In the genomic region with DNA sequence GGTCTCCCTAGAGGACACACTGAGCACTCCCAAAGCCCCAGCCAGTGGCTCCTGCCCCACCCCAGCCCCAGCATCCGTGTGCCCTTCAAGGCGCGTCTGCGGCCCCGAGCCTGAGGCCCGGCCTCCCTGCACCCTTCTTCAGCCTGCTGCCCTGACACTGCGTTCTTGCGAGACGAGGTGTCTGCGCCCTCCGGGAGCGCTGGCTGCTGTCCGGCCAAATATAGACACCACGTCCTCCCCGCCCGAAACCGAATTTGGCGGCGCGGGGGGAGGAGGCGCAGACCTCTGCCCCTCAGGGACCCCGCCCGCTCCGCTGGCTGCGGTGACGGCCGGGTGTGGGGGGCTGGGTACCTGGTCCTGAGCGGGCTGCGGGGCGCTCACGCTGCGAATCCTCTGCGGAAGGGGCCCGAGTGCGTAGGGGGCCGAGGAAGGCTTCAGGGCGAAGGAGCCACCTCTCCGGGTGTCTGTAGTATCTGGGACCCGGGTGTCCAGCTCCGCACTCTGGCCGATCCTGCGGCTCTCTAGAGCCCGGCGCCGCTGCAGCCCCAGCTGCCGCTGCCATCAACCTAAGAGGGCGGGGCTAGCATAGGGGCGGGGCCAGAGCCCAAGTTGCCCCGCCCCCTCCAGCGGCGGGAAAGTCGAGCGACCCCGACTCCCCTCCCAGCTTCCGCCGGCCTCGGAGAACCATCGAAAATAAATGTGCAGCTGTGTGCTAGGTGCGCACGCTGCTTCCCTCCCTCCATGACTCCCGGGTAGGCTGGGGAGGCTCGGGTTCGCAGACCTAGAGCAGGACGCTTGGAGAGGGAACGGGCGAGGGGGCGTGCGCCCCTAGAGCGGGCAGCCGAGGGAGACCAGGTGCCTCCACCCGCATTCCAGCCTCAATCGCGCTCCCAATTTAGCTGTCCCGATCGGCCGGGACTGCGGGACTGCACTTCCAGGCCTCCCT, we compare ENCODE assay signal across 1 cellular context.
A peak's percentile ranks its signal among the peaks of the same experiment; 100 is the strongest.
TF ChIP-seq lines count a peak whose summit lies in the region.

A gene (minus strand): TSS at position 576 of the 946 bp plus-strand sequence. CDS start 1,491 bp downstream, outside the sequence.

TF ChIP-seq in K562, 482 proteins besides CTCF, POLR2A, EP300 and RAD21 (continued from another document and continues in another):
- TF ChIP-seq, protein P1, sequence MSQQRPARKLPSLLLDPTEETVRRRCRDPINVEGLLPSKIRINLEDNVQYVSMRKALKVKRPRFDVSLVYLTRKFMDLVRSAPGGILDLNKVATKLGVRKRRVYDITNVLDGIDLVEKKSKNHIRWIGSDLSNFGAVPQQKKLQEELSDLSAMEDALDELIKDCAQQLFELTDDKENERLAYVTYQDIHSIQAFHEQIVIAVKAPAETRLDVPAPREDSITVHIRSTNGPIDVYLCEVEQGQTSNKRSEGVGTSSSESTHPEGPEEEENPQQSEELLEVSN (IDR thresholded peaks at IDR 0.05; ENCODE audit: borderline replicate concordance in 1 of 2, extremely low read depth in 1 of 2, insufficient read depth in 1 of 2, insufficient read length in 1 of 2, low read depth in 1 of 2, low read length in 1 of 2, poor library complexity in 1 of 2, severe bottlenecking in 1 of 2) = peak in 1 of 2 experiments; percentile 82
- TF ChIP-seq, protein P2, sequence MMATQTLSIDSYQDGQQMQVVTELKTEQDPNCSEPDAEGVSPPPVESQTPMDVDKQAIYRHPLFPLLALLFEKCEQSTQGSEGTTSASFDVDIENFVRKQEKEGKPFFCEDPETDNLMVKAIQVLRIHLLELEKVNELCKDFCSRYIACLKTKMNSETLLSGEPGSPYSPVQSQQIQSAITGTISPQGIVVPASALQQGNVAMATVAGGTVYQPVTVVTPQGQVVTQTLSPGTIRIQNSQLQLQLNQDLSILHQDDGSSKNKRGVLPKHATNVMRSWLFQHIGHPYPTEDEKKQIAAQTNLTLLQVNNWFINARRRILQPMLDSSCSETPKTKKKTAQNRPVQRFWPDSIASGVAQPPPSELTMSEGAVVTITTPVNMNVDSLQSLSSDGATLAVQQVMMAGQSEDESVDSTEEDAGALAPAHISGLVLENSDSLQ (IDR thresholded peaks at IDR 0.05) = peak; percentile 17; the same call in 1 of the 2 replicates
- TF ChIP-seq IFI16 (CRISPR knock-in tag; IDR thresholded peaks at IDR 0.05) (no peak), TBP (optimal IDR thresholded peaks at IDR 0.05; ENCODE audit: low read depth, low read length) (peak; percentile 49), NRF1 (conservative IDR thresholded peaks at IDR 0.05 in 1 of 2, IDR thresholded peaks at IDR 0.05 in 1 of 2) (peak; percentile 57 to 61; a peak in 3 of 4 replicates), KDM1A (IDR thresholded peaks at IDR 0.05) (no peak), NR2C2 (CRISPR knock-in tag; IDR thresholded peaks at IDR 0.05) (no peak), NR2C2 (tag; IDR thresholded peaks at IDR 0.05) (no peak), TFAM (CRISPR knock-in tag; conservative IDR thresholded peaks at IDR 0.05) (no peak), CBX8 (IDR thresholded peaks at IDR 0.05; ENCODE audit: borderline replicate concordance, extremely low read depth, low read depth, low read length, poor library complexity, severe bottlenecking) (no peak), EWSR1 (IDR thresholded peaks at IDR 0.05; ENCODE audit: borderline replicate concordance, low read depth, partially characterized antibody) (no peak), ZNF785 (CRISPR knock-in tag; IDR thresholded peaks at IDR 0.05) (no peak), L3MBTL2 (IDR thresholded peaks at IDR 0.05) (peak; percentile 71; the same call in 1 of the 2 replicates), ZNF75A (CRISPR knock-in tag; IDR thresholded peaks at IDR 0.05) (no peak), NFE2 (IDR thresholded peaks at IDR 0.05; ENCODE audit: low read depth) (no peak), SIX5 (IDR thresholded peaks at IDR 0.05; ENCODE audit: borderline replicate concordance in 1 of 2, insufficient read depth in 1 of 2, low read depth in 1 of 2, low read length in 2 of 2) (no peak), SMARCE1 (IDR thresholded peaks at IDR 0.05) (0 out of 2 replicates have a peak, but pooled peaks have one; percentile 19), RBM22 (IDR thresholded peaks at IDR 0.05; ENCODE audit: low read depth, low read length, poor library complexity, severe bottlenecking) (no peak)
- TF ChIP-seq, protein P3, sequence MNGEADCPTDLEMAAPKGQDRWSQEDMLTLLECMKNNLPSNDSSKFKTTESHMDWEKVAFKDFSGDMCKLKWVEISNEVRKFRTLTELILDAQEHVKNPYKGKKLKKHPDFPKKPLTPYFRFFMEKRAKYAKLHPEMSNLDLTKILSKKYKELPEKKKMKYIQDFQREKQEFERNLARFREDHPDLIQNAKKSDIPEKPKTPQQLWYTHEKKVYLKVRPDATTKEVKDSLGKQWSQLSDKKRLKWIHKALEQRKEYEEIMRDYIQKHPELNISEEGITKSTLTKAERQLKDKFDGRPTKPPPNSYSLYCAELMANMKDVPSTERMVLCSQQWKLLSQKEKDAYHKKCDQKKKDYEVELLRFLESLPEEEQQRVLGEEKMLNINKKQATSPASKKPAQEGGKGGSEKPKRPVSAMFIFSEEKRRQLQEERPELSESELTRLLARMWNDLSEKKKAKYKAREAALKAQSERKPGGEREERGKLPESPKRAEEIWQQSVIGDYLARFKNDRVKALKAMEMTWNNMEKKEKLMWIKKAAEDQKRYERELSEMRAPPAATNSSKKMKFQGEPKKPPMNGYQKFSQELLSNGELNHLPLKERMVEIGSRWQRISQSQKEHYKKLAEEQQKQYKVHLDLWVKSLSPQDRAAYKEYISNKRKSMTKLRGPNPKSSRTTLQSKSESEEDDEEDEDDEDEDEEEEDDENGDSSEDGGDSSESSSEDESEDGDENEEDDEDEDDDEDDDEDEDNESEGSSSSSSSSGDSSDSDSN (IDR thresholded peaks at IDR 0.05; ENCODE audit: borderline replicate concordance in 1 of 2, low read depth in 2 of 2, low read length in 2 of 2) = 0 out of 4 replicates have a peak, but pooled peaks of 1 of the 2 experiments have one; percentile 40
- TF ChIP-seq, protein P4, sequence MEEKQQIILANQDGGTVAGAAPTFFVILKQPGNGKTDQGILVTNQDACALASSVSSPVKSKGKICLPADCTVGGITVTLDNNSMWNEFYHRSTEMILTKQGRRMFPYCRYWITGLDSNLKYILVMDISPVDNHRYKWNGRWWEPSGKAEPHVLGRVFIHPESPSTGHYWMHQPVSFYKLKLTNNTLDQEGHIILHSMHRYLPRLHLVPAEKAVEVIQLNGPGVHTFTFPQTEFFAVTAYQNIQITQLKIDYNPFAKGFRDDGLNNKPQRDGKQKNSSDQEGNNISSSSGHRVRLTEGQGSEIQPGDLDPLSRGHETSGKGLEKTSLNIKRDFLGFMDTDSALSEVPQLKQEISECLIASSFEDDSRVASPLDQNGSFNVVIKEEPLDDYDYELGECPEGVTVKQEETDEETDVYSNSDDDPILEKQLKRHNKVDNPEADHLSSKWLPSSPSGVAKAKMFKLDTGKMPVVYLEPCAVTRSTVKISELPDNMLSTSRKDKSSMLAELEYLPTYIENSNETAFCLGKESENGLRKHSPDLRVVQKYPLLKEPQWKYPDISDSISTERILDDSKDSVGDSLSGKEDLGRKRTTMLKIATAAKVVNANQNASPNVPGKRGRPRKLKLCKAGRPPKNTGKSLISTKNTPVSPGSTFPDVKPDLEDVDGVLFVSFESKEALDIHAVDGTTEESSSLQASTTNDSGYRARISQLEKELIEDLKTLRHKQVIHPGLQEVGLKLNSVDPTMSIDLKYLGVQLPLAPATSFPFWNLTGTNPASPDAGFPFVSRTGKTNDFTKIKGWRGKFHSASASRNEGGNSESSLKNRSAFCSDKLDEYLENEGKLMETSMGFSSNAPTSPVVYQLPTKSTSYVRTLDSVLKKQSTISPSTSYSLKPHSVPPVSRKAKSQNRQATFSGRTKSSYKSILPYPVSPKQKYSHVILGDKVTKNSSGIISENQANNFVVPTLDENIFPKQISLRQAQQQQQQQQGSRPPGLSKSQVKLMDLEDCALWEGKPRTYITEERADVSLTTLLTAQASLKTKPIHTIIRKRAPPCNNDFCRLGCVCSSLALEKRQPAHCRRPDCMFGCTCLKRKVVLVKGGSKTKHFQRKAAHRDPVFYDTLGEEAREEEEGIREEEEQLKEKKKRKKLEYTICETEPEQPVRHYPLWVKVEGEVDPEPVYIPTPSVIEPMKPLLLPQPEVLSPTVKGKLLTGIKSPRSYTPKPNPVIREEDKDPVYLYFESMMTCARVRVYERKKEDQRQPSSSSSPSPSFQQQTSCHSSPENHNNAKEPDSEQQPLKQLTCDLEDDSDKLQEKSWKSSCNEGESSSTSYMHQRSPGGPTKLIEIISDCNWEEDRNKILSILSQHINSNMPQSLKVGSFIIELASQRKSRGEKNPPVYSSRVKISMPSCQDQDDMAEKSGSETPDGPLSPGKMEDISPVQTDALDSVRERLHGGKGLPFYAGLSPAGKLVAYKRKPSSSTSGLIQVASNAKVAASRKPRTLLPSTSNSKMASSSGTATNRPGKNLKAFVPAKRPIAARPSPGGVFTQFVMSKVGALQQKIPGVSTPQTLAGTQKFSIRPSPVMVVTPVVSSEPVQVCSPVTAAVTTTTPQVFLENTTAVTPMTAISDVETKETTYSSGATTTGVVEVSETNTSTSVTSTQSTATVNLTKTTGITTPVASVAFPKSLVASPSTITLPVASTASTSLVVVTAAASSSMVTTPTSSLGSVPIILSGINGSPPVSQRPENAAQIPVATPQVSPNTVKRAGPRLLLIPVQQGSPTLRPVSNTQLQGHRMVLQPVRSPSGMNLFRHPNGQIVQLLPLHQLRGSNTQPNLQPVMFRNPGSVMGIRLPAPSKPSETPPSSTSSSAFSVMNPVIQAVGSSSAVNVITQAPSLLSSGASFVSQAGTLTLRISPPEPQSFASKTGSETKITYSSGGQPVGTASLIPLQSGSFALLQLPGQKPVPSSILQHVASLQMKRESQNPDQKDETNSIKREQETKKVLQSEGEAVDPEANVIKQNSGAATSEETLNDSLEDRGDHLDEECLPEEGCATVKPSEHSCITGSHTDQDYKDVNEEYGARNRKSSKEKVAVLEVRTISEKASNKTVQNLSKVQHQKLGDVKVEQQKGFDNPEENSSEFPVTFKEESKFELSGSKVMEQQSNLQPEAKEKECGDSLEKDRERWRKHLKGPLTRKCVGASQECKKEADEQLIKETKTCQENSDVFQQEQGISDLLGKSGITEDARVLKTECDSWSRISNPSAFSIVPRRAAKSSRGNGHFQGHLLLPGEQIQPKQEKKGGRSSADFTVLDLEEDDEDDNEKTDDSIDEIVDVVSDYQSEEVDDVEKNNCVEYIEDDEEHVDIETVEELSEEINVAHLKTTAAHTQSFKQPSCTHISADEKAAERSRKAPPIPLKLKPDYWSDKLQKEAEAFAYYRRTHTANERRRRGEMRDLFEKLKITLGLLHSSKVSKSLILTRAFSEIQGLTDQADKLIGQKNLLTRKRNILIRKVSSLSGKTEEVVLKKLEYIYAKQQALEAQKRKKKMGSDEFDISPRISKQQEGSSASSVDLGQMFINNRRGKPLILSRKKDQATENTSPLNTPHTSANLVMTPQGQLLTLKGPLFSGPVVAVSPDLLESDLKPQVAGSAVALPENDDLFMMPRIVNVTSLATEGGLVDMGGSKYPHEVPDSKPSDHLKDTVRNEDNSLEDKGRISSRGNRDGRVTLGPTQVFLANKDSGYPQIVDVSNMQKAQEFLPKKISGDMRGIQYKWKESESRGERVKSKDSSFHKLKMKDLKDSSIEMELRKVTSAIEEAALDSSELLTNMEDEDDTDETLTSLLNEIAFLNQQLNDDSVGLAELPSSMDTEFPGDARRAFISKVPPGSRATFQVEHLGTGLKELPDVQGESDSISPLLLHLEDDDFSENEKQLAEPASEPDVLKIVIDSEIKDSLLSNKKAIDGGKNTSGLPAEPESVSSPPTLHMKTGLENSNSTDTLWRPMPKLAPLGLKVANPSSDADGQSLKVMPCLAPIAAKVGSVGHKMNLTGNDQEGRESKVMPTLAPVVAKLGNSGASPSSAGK (IDR thresholded peaks at IDR 0.05) = peak; percentile 55
- TF ChIP-seq, protein P5, sequence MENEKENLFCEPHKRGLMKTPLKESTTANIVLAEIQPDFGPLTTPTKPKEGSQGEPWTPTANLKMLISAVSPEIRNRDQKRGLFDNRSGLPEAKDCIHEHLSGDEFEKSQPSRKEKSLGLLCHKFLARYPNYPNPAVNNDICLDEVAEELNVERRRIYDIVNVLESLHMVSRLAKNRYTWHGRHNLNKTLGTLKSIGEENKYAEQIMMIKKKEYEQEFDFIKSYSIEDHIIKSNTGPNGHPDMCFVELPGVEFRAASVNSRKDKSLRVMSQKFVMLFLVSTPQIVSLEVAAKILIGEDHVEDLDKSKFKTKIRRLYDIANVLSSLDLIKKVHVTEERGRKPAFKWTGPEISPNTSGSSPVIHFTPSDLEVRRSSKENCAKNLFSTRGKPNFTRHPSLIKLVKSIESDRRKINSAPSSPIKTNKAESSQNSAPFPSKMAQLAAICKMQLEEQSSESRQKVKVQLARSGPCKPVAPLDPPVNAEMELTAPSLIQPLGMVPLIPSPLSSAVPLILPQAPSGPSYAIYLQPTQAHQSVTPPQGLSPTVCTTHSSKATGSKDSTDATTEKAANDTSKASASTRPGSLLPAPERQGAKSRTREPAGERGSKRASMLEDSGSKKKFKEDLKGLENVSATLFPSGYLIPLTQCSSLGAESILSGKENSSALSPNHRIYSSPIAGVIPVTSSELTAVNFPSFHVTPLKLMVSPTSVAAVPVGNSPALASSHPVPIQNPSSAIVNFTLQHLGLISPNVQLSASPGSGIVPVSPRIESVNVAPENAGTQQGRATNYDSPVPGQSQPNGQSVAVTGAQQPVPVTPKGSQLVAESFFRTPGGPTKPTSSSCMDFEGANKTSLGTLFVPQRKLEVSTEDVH (IDR thresholded peaks at IDR 0.05; ENCODE audit: low read depth, partially characterized antibody) = peak; percentile 82
- TF ChIP-seq, protein P6, sequence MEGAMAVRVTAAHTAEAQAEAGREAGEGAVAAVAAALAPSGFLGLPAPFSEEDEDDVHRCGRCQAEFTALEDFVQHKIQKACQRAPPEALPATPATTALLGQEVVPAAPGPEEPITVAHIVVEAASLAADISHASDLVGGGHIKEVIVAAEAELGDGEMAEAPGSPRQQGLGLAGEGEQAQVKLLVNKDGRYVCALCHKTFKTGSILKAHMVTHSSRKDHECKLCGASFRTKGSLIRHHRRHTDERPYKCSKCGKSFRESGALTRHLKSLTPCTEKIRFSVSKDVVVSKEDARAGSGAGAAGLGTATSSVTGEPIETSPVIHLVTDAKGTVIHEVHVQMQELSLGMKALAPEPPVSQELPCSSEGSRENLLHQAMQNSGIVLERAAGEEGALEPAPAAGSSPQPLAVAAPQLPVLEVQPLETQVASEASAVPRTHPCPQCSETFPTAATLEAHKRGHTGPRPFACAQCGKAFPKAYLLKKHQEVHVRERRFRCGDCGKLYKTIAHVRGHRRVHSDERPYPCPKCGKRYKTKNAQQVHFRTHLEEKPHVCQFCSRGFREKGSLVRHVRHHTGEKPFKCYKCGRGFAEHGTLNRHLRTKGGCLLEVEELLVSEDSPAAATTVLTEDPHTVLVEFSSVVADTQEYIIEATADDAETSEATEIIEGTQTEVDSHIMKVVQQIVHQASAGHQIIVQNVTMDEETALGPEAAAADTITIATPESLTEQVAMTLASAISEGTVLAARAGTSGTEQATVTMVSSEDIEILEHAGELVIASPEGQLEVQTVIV (CRISPR knock-in tag; IDR thresholded peaks at IDR 0.05; ENCODE audit: borderline replicate concordance) = no peak
- TF ChIP-seq, protein P7, sequence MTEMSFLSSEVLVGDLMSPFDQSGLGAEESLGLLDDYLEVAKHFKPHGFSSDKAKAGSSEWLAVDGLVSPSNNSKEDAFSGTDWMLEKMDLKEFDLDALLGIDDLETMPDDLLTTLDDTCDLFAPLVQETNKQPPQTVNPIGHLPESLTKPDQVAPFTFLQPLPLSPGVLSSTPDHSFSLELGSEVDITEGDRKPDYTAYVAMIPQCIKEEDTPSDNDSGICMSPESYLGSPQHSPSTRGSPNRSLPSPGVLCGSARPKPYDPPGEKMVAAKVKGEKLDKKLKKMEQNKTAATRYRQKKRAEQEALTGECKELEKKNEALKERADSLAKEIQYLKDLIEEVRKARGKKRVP (CRISPR knock-in tag; IDR thresholded peaks at IDR 0.05) = no peak
